1 cellular context compared by ENCODE assay signal in the genomic region with DNA sequence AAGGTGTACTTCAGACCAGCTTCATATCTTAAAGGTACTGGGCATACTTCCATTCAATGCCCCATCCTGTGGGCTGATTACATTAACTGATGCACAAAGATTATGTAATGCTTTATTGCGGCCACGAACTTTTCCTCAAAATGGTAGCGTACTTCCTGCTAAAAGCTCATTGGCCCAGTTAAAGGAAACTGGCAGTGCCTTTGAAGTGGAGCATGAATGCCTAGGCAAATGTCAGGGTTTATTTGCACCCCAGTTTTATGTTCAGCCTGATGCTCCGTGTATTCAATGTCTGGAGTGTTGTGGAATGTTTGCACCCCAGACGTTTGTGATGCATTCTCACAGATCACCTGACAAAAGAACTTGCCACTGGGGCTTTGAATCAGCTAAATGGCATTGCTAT.
TF ChIP-seq lines count a peak whose summit lies in the region.

No MANE protein-coding gene starts in this region.

TF ChIP-seq in GM12878, 131 proteins besides CTCF, POLR2A, EP300 and RAD21:
- peak; percentile 72 for TF ChIP-seq ATF7 (IDR thresholded peaks at IDR 0.05; ENCODE audit: low read depth)
- TF ChIP-seq NBN (IDR thresholded peaks at IDR 0.05): no peak
- peak; percentile 56 for TF ChIP-seq POLR2AphosphoS5 (IDR thresholded peaks at IDR 0.05; ENCODE audit: low read length)
- no peak for TF ChIP-seq SRF (IDR thresholded peaks at IDR 0.05; ENCODE audit: low read depth in 2 of 2, low read length in 2 of 2)
